Comparison of ENCODE assay signal across 8 cellular contexts in genomic region chr4:140052050-140052449, GRCh38.
DNase-seq lines count a peak whose midpoint lies in the region; ATAC-seq and TF ChIP-seq lines count a peak whose summit lies in the region.

No MANE protein-coding gene starts in this region.

- H3K4me3 ChIP-seq in choroid plexus epithelial cell (ENCODE audit: low read depth, low read length) = no peak overlapping the region
- H3K4me3 ChIP-seq in suprapubic skin = no peak overlapping the region

- no peaks in the 10 kb centered on the region for H3K36me3 ChIP-seq in suprapubic skin

- no peak overlapping the region for H3K27ac ChIP-seq in suprapubic skin

- peak; percentile 42 for TF ChIP-seq CTCF in GM10266 (IDR thresholded peaks at IDR 0.05; ENCODE audit: control insufficient read depth, insufficient read depth, low read depth, missing control alignments)
- peak; percentile 87 for TF ChIP-seq CTCF in choroid plexus epithelial cell (conservative IDR thresholded peaks at IDR 0.05; ENCODE audit: low read depth, low read length)
- TF ChIP-seq CTCF in suprapubic skin (IDR thresholded peaks at IDR 0.05) = peak in 1 of 2 donors; percentile 45

- no peaks in the 10 kb centered on the region for H3K9me3 ChIP-seq in suprapubic skin

- DNase-seq in A172 (ENCODE audit: low spot score) (peak; percentile 32), GM10266 (ENCODE audit: extremely low spot score) (peak; percentile 21), RKO (ENCODE audit: low spot score) (peak; percentile 24), choroid plexus epithelial cell (ENCODE audit: low read depth) (peak; percentile 75), midbrain (lab: John Stamatoyannopoulos, UW) (peak; percentile 74), suprapubic skin (ENCODE audit: low spot score in 2 of 2) (no peak)

- TF ChIP-seq EP300 in suprapubic skin (IDR thresholded peaks at IDR 0.05) = no peak

- peaks cover 29% of the 10 kb centered on the region for H3K4me1 ChIP-seq in suprapubic skin

- 57% methylated on average over 3 of the region's 3 CpGs for WGBS in suprapubic skin

- no peak for ATAC-seq in HG03139 (IDR thresholded peaks at IDR 0.05; ENCODE audit: unreplicated experiment)
- ATAC-seq in GM18870 (IDR thresholded peaks at IDR 0.05; ENCODE audit: unreplicated experiment) = no peak

- H3K27me3 ChIP-seq in suprapubic skin = no peaks in the 10 kb centered on the region

- TF ChIP-seq POLR2A in suprapubic skin (IDR thresholded peaks at IDR 0.05) = no peak

Comparison
In these comparisons a context has a peak if more than half of its experiments do, and no peak if none do; other contexts are left out.
1. DNase-seq: peak in A172 (single experiment), GM10266 (single experiment), RKO (single experiment), choroid plexus epithelial cell (single experiment) and midbrain (single experiment); none in suprapubic skin (0 of 2).